25 cellular contexts compared by ENCODE assay signal in the genomic region with DNA sequence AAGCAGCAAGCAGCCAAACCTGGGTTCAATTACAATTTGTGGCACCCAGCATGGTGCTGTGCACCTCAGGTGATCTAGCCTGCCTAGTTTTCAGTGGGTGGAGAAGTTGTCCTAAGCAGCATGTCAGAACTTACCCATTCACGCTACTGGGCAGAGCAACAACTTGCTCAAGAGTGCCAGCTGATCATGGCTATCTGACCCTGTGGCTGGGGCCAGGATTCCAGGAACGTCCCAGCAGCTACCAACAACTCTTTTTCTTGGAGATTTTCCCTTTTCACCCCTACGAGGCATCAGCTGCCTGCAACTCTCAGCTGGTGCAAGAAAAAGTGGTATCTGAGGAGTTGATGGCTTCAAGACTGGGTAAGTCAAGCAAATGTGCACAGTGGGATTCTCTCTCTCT.
"Had no signal": no experiment of that assay in that cellular context is flagged by ENCODE, and none has a peak within 500 bp of the region (broad histone marks: within the 10 kb centered on the region; RNA-seq: fewer than 3 reads in every experiment).

No MANE protein-coding gene starts in this region.

- H3K4me1 Mint-ChIP-seq: naive B cell had no signal

- H3K27ac ChIP-seq: coronary artery, dorsolateral prefrontal cortex, esophagus squamous epithelium, gastrocnemius medialis, heart right ventricle, left lung, lower lobe of right lung had no signal

- H3K4me3 Mint-ChIP-seq: mesothelial cell of epicardium, naive B cell had no signal

- H3K9me3 ChIP-seq: esophagus squamous epithelium, gastrocnemius medialis, lower lobe of right lung had no signal

- ATAC-seq: gastrocnemius medialis, heart right ventricle, left cardiac atrium, left lung, left ventricle myocardium superior, lower lobe of right lung, mucosa of descending colon had no signal

- H3K27me3 ChIP-seq: esophagus squamous epithelium, left lung had no signal

- H3K27ac Mint-ChIP-seq: mesothelial cell of epicardium had no signal

- FAIRE-seq: colon, endothelial cell of umbilical vein, islet of Langerhans, keratinocyte had no signal

- H3K4me1 ChIP-seq: gastrocnemius medialis, left lung, lower lobe of right lung had no signal

- H3K36me3 Mint-ChIP-seq: mesothelial cell of epicardium, naive B cell had no signal

- H3K4me3 ChIP-seq: coronary artery, dorsolateral prefrontal cortex, esophagus squamous epithelium, gastrocnemius medialis, heart right ventricle, left lung, lower lobe of right lung, mucosa of descending colon had no signal

- H3K36me3 ChIP-seq: esophagus squamous epithelium, gastrocnemius medialis, heart right ventricle, left lung, lower lobe of right lung had no signal

- DNase-seq: dermis blood vessel endothelial cell; dorsolateral prefrontal cortex; effector CD4-positive, alpha-beta T cell; effector memory CD4-positive, alpha-beta T cell; esophagus squamous epithelium; foreskin fibroblast; foreskin melanocyte; gastrocnemius medialis; glutamatergic neuron; head of caudate nucleus; heart right ventricle; hippocampal formation; left cardiac atrium; left lung; left ventricle myocardium superior; lower lobe of right lung; mesenchymal stem cell; mucosa of descending colon; naive B cell had no signal
